In genomic region chr17:19064378-19064777, GRCh38 we compare ENCODE assay signal across 8 cellular contexts. TPM values are rescaled to one million over a fixed set of nuclear protein-coding genes. Genes with fewer than 3 reads are reported as not detected.
DNase-seq lines count a peak whose midpoint lies in the region; ATAC-seq, FAIRE-seq and TF ChIP-seq lines count a peak whose summit lies in the region.
"Not testable (repeated sequence)": the region's sequence is repeated elsewhere in the genome, so short reads cannot be mapped to it uniquely, and the experiment has no call there.

No MANE protein-coding gene starts in this region.

- not testable (repeated sequence) for H2AFZ ChIP-seq in IMR-90 (replicated peaks; ENCODE audit: low read length, poor library complexity)

- H4K91ac ChIP-seq in IMR-90 (ENCODE audit: insufficient read depth, low read depth, low read length): not testable (repeated sequence)

- not testable (repeated sequence) for TF ChIP-seq CTCF in A549 (IDR thresholded peaks at IDR 0.05); IMR-90 (conservative IDR thresholded peaks at IDR 0.05; ENCODE audit: low read depth, low read length); breast epithelium (IDR thresholded peaks at IDR 0.05); natural killer cell (IDR thresholded peaks at IDR 0.05)

- not testable (repeated sequence) for H3K14ac ChIP-seq in IMR-90 (replicated peaks; ENCODE audit: low read depth, low read length)

- H3K18ac ChIP-seq in IMR-90 (ENCODE audit: low read depth, low read length): not testable (repeated sequence)

- peak overlapping the region; percentile 67 for H3K9ac ChIP-seq in IMR-90 (ENCODE audit: low read depth, low read length)

- not testable (repeated sequence) for H3K36me3 Mint-ChIP-seq in T-helper 2 cell treated with Interferon-gamma antibody and Interleukin-4, amounts not matched to agents 5 μg/mL and 100 μg/mL, for 36 hours (ENCODE audit: low read depth); activated T-helper 1 cell treated with anti-CD3 and anti-CD28 coated beads, Interleukin-12 subunit alpha, Interleukin-12 subunit beta, Interleukin-2, Interleukin-4 antibody, amounts not matched to agents 30 ng/mL and 10 ng/mL and 1 ng/mL, durations not matched to agents 14 hours and 24 hours and 36 hours (ENCODE audit: low read depth); natural killer cell; stimulated activated effector memory CD8-positive, alpha-beta T cell treated with anti-CD3 and anti-CD28 coated beads, Interleukin-12 subunit alpha, Interleukin-12 subunit beta, amount 100 ng/mL, for 72 hours

- H3K79me1 ChIP-seq in IMR-90 (ENCODE audit: low read depth in 1 of 2, low read length in 2 of 2): not testable (repeated sequence)

- peak overlapping the region; percentile 68 for H3K27ac Mint-ChIP-seq in T-helper 2 cell treated with Interferon-gamma antibody and Interleukin-4, amounts not matched to agents 5 μg/mL and 100 μg/mL, for 36 hours
- H3K27ac Mint-ChIP-seq in activated T-helper 1 cell treated with anti-CD3 and anti-CD28 coated beads, Interleukin-12 subunit alpha, Interleukin-12 subunit beta, Interleukin-2, Interleukin-4 antibody, amounts not matched to agents 30 ng/mL and 10 ng/mL and 1 ng/mL, durations not matched to agents 14 hours and 24 hours and 36 hours; natural killer cell: not testable (repeated sequence)
- peak overlapping the region; percentile 99 for H3K27ac Mint-ChIP-seq in stimulated activated effector memory CD8-positive, alpha-beta T cell treated with anti-CD3 and anti-CD28 coated beads, Interleukin-12 subunit alpha, Interleukin-12 subunit beta, amount 100 ng/mL, for 72 hours

- H4K20me1 ChIP-seq in IMR-90 (ENCODE audit: insufficient read depth, low read length): not testable (repeated sequence)

- TF ChIP-seq POLR2A in A549 (IDR thresholded peaks at IDR 0.05; ENCODE audit: low read length); IMR-90 (IDR thresholded peaks at IDR 0.05; ENCODE audit: low read depth, low read length); breast epithelium (IDR thresholded peaks at IDR 0.05): not testable (repeated sequence)

- H3K4me1 Mint-ChIP-seq in T-helper 2 cell treated with Interferon-gamma antibody and Interleukin-4, amounts not matched to agents 5 μg/mL and 100 μg/mL, for 36 hours (ENCODE audit: low read depth); activated T-helper 1 cell treated with anti-CD3 and anti-CD28 coated beads, Interleukin-12 subunit alpha, Interleukin-12 subunit beta, Interleukin-2, Interleukin-4 antibody, amounts not matched to agents 30 ng/mL and 10 ng/mL and 1 ng/mL, durations not matched to agents 14 hours and 24 hours and 36 hours (ENCODE audit: low read depth); natural killer cell; stimulated activated effector memory CD8-positive, alpha-beta T cell treated with anti-CD3 and anti-CD28 coated beads, Interleukin-12 subunit alpha, Interleukin-12 subunit beta, amount 100 ng/mL, for 72 hours: not testable (repeated sequence)

- H2BK20ac ChIP-seq in IMR-90 (ENCODE audit: low read depth, low read length): not testable (repeated sequence)

- not testable (repeated sequence) for BruUV-seq in IMR-90 (replicated peaks; lab: Mats Ljungman, UMichigan)

- not testable (repeated sequence) for H2AK5ac ChIP-seq in IMR-90 (ENCODE audit: low read depth, low read length)

- H3K36me3 ChIP-seq in IMR-90 (ENCODE audit: control insufficient read depth, insufficient read depth, low read length); breast epithelium: not testable (repeated sequence)

- not testable (repeated sequence) for TF ChIP-seq EP300 in A549 (IDR thresholded peaks at IDR 0.05)

- H3K4me3 ChIP-seq in A549 (peak overlapping the region; percentile 31; the same call in 1 of the 3 replicates), breast epithelium (peak overlapping the region in 2 of 3 donors; percentile 39 to 56)
- H3K4me3 ChIP-seq in IMR-90 (ENCODE audit: insufficient read depth, low read depth, low read length): not testable (repeated sequence)

- WGBS in A549 (ENCODE audit: missing lambda C conversion rate): no CpG with 5 or more reads among the region's 17 CpGs
- no CpG with 5 or more reads among the region's 17 CpGs for WGBS in IMR-90 (ENCODE audit: extremely low coverage in 2 of 2, insufficient read length in 1 of 2), 2 experiments

- DNase-seq in A549 (ENCODE audit: low read depth in 1 of 2, low spot score in 1 of 2) (peak in 1 of 2 experiments; percentile 10), breast epithelium (ENCODE audit: low spot score in 2 of 2) (peak in 1 of 2 donors; percentile 46), left cardiac atrium (peak; percentile 7)
- DNase-seq in IMR-90; T-helper 2 cell treated with Interferon-gamma antibody and Interleukin-4, amounts not matched to agents 5 μg/mL and 100 μg/mL, for 36 hours (ENCODE audit: low spot score); activated T-helper 1 cell treated with anti-CD3 and anti-CD28 coated beads, Interleukin-12 subunit alpha, Interleukin-12 subunit beta, Interleukin-2, Interleukin-4 antibody, amounts not matched to agents 30 ng/mL and 10 ng/mL and 1 ng/mL, durations not matched to agents 14 hours and 24 hours and 36 hours (ENCODE audit: low spot score); natural killer cell; stimulated activated effector memory CD8-positive, alpha-beta T cell treated with anti-CD3 and anti-CD28 coated beads, Interleukin-12 subunit alpha, Interleukin-12 subunit beta, amount 100 ng/mL, for 72 hours (ENCODE audit: low spot score in 2 of 2): not testable (repeated sequence)

- not testable (repeated sequence) for H3K9me1 ChIP-seq in IMR-90 (ENCODE audit: insufficient read depth, low read length)

- H3K9me3 ChIP-seq in A549; IMR-90 (ENCODE audit: control insufficient read depth, insufficient read depth, low read length); breast epithelium: not testable (repeated sequence)

- POLR2A ChIA-PET in A549 (lab: Yijun Ruan, JAX): interaction anchor here (0.6 kb wide), 1 partner anchor 104 kb away, joined by 3 read pairs; no protein-coding TSS in a partner anchor
- POLR2A ChIA-PET in IMR-90 (lab: Charles Lee; ENCODE audit: unreplicated experiment): interaction anchor here (0.7 kb wide), 1 partner anchor 207 kb away, joined by 6 read pairs; no protein-coding TSS in a partner anchor

- not testable (repeated sequence) for H3K27me3 Mint-ChIP-seq in T-helper 2 cell treated with Interferon-gamma antibody and Interleukin-4, amounts not matched to agents 5 μg/mL and 100 μg/mL, for 36 hours (ENCODE audit: low read depth); activated T-helper 1 cell treated with anti-CD3 and anti-CD28 coated beads, Interleukin-12 subunit alpha, Interleukin-12 subunit beta, Interleukin-2, Interleukin-4 antibody, amounts not matched to agents 30 ng/mL and 10 ng/mL and 1 ng/mL, durations not matched to agents 14 hours and 24 hours and 36 hours (ENCODE audit: insufficient read depth); natural killer cell (ENCODE audit: low read depth in 2 of 2)

- CTCF ChIA-PET in A549 (lab: Yijun Ruan, JAX); IMR-90 (lab: Yijun Ruan, JAX): not testable (repeated sequence)

- peak overlapping the region; percentile 50; the same call in 1 of the 3 replicates for H3K4me2 ChIP-seq in A549
- H3K4me2 ChIP-seq in IMR-90 (ENCODE audit: low read depth, low read length): 0 out of 2 replicates have a peak overlapping the region, but pooled peaks have one; percentile 67

- H3K4me3 Mint-ChIP-seq in T-helper 2 cell treated with Interferon-gamma antibody and Interleukin-4, amounts not matched to agents 5 μg/mL and 100 μg/mL, for 36 hours: peak overlapping the region; percentile 32
- H3K4me3 Mint-ChIP-seq in activated T-helper 1 cell treated with anti-CD3 and anti-CD28 coated beads, Interleukin-12 subunit alpha, Interleukin-12 subunit beta, Interleukin-2, Interleukin-4 antibody, amounts not matched to agents 30 ng/mL and 10 ng/mL and 1 ng/mL, durations not matched to agents 14 hours and 24 hours and 36 hours: peak overlapping the region; percentile 45
- peak overlapping the region; percentile 47 for H3K4me3 Mint-ChIP-seq in natural killer cell
- H3K4me3 Mint-ChIP-seq in stimulated activated effector memory CD8-positive, alpha-beta T cell treated with anti-CD3 and anti-CD28 coated beads, Interleukin-12 subunit alpha, Interleukin-12 subunit beta, amount 100 ng/mL, for 72 hours: not testable (repeated sequence)

- not testable (repeated sequence) for H4K8ac ChIP-seq in IMR-90 (ENCODE audit: low read depth in 2 of 2, low read length in 2 of 2)

- TF ChIP-seq RAD21 in A549 (conservative IDR thresholded peaks at IDR 0.05 in 1 of 2, IDR thresholded peaks at IDR 0.05 in 1 of 2); IMR-90 (IDR thresholded peaks at IDR 0.05; ENCODE audit: low read length): not testable (repeated sequence)

- H3K9me3 Mint-ChIP-seq in T-helper 2 cell treated with Interferon-gamma antibody and Interleukin-4, amounts not matched to agents 5 μg/mL and 100 μg/mL, for 36 hours; activated T-helper 1 cell treated with anti-CD3 and anti-CD28 coated beads, Interleukin-12 subunit alpha, Interleukin-12 subunit beta, Interleukin-2, Interleukin-4 antibody, amounts not matched to agents 30 ng/mL and 10 ng/mL and 1 ng/mL, durations not matched to agents 14 hours and 24 hours and 36 hours; natural killer cell; stimulated activated effector memory CD8-positive, alpha-beta T cell treated with anti-CD3 and anti-CD28 coated beads, Interleukin-12 subunit alpha, Interleukin-12 subunit beta, amount 100 ng/mL, for 72 hours: not testable (repeated sequence)

- H3K27ac ChIP-seq in A549 (peak overlapping the region; percentile 71 to 84; a peak in 5 of 6 replicates), IMR-90 (ENCODE audit: insufficient read depth, low read length) (peak overlapping the region; percentile 56; the same call in 1 of the 2 replicates), breast epithelium (peak overlapping the region; percentile 62 to 77)

- H3K23ac ChIP-seq in IMR-90 (ENCODE audit: low read depth, low read length): not testable (repeated sequence)

- H2BK120ac ChIP-seq in IMR-90 (ENCODE audit: low read depth, low read length): not testable (repeated sequence)

- H2BK5ac ChIP-seq in IMR-90 (ENCODE audit: low read depth, low read length, poor library complexity, severe bottlenecking): not testable (repeated sequence)

- not testable (repeated sequence) for H3K4me1 ChIP-seq in A549; IMR-90 (ENCODE audit: control insufficient read depth, insufficient read depth, low read length); breast epithelium

- not testable (repeated sequence) for H4K5ac ChIP-seq in IMR-90 (ENCODE audit: low read depth, low read length)

- ATAC-seq in A549; IMR-90 (ENCODE audit: low read depth); left cardiac atrium; natural killer cell; stimulated activated effector memory CD8-positive, alpha-beta T cell treated with anti-CD3 and anti-CD28 coated beads, Interleukin-12 subunit alpha, Interleukin-12 subunit beta, amount 100 ng/mL, for 72 hours: not testable (repeated sequence)

- not testable (repeated sequence) for H3K27me3 ChIP-seq in IMR-90 (ENCODE audit: control insufficient read depth, insufficient read depth, low read length); breast epithelium

- in situ Hi-C loops in IMR-90 (cut with MboI; ENCODE audit: low sequenced_read_pairs): not testable (repeated sequence)

- dilution Hi-C loops in IMR-90 (cut with HindIII; ENCODE audit: low sequenced_read_pairs, unreplicated experiment): not testable (repeated sequence)

- H3K4ac ChIP-seq in IMR-90 (ENCODE audit: low read depth, low read length): not testable (repeated sequence)

- not testable (repeated sequence) for H3K56ac ChIP-seq in IMR-90 (ENCODE audit: extremely low read depth, insufficient read depth, low read length)

- not testable (repeated sequence) for FAIRE-seq in A549 (lab: Jason Lieb, UNC)

- intact Hi-C loops in IMR-90 (cut with micrococcal nuclease); activated T-helper 1 cell treated with anti-CD3 and anti-CD28 coated beads, Interleukin-12 subunit alpha, Interleukin-12 subunit beta, Interleukin-2, Interleukin-4 antibody, amounts not matched to agents 30 ng/mL and 10 ng/mL and 1 ng/mL, durations not matched to agents 14 hours and 24 hours and 36 hours (cut with micrococcal nuclease); breast epithelium (cut with DNase I; ENCODE audit: low total_unique reads); left cardiac atrium (cut with DNase I); natural killer cell (cut with micrococcal nuclease): not testable (repeated sequence)

- not testable (repeated sequence) for H2BK15ac ChIP-seq in IMR-90 (ENCODE audit: low read depth, low read length)

- H2AK9ac ChIP-seq in IMR-90 (replicated peaks; ENCODE audit: low read depth, low read length, poor library complexity): not testable (repeated sequence)

RNA-seq across cellular contexts. Expression of gene GRAP, which starts 17.6 kb away (rescaled TPM):
- polyA plus RNA-seq in A549 (2011; rRNA removed): 0.19 and 0.25 TPM in 2 replicates
- polyA plus RNA-seq in A549 (2012; cell fraction: cytosol; rRNA removed): 0.15 and 0.19 TPM in 2 replicates
- polyA plus RNA-seq in A549 (2012; cell fraction: nucleus; rRNA removed): 0.43 and 0.60 TPM in 2 replicates
- 0.17 to 0.31 TPM (median 0.19 TPM) in 3 replicates for polyA plus RNA-seq in A549 (2017; fragmentation: RNase III; extraction: RNeasy Plus Mini Kit Qiagen cat#74134 plus additional on column Dnase treatment)
- 0.08 and 0.24 TPM in 2 replicates for polyA minus RNA-seq in A549 (2011; rRNA and poly(A)+ RNA removed)
- under 0.01 TPM in 1 of 2 replicates, not detected in the other for total RNA-seq in IMR-90 (2012; rRNA removed)
- polyA plus RNA-seq in IMR-90 (2012; rRNA removed): 0.13 and 0.14 TPM in 2 replicates
- 0.05 TPM in 1 of 2 replicates, not detected in the other for polyA plus RNA-seq in IMR-90 (2012; cell fraction: cytosol; rRNA removed)
- polyA plus RNA-seq in IMR-90 (2012; cell fraction: nucleus; rRNA removed; ENCODE audit: low replicate concordance): 0.14 and 0.22 TPM in 2 replicates
- 10.2 and 13.3 TPM in 2 replicates for total RNA-seq in activated T-helper 1 cell treated with anti-CD3 and anti-CD28 coated beads, Interleukin-12 subunit alpha, Interleukin-12 subunit beta, Interleukin-2, Interleukin-4 antibody, amounts not matched to agents 30 ng/mL and 10 ng/mL and 1 ng/mL, durations not matched to agents 14 hours and 24 hours and 36 hours
- total RNA-seq in breast epithelium: 1 to 10 TPM; 1.8 to 9.8 (median 2.2) TPM
- 1 to 10 TPM; 1.6 to 3.2 TPM for total RNA-seq in left cardiac atrium
- 10 to 100 TPM in 1 of 3 donors, 1 to 10 TPM in 2; 5.6 to 11.3 (median 7.1) TPM for total RNA-seq in natural killer cell

RNA-seq across cellular contexts. Expression of gene FAM83G, which starts 59.8 kb away (rescaled TPM):
- polyA plus RNA-seq in A549 (2011; rRNA removed): 11.0 and 12.8 TPM in 2 replicates
- 11.1 and 15.8 TPM in 2 replicates for polyA plus RNA-seq in A549 (2012; cell fraction: cytosol; rRNA removed)
- polyA plus RNA-seq in A549 (2012; cell fraction: nucleus; rRNA removed): 38.5 and 42.5 TPM in 2 replicates
- 19.8 to 22.0 TPM (median 20.5 TPM) in 3 replicates for polyA plus RNA-seq in A549 (2017; fragmentation: RNase III; extraction: RNeasy Plus Mini Kit Qiagen cat#74134 plus additional on column Dnase treatment)
- polyA minus RNA-seq in A549 (2011; rRNA and poly(A)+ RNA removed): 18.1 and 22.7 TPM in 2 replicates
- total RNA-seq in IMR-90 (2012; rRNA removed): 9.5 and 10.3 TPM in 2 replicates
- polyA plus RNA-seq in IMR-90 (2012; rRNA removed): 12.6 and 14.1 TPM in 2 replicates
- 7.5 and 10.0 TPM in 2 replicates for polyA plus RNA-seq in IMR-90 (2012; cell fraction: cytosol; rRNA removed)
- 16.3 and 36.3 TPM in 2 replicates for polyA plus RNA-seq in IMR-90 (2012; cell fraction: nucleus; rRNA removed; ENCODE audit: low replicate concordance)
- 13.0 and 13.2 TPM in 2 replicates for total RNA-seq in activated T-helper 1 cell treated with anti-CD3 and anti-CD28 coated beads, Interleukin-12 subunit alpha, Interleukin-12 subunit beta, Interleukin-2, Interleukin-4 antibody, amounts not matched to agents 30 ng/mL and 10 ng/mL and 1 ng/mL, durations not matched to agents 14 hours and 24 hours and 36 hours
- 10 to 100 TPM in 1 of 3 donors, 1 to 10 TPM in 2; 1.8 to 11.0 (median 7.2) TPM for total RNA-seq in breast epithelium
- total RNA-seq in left cardiac atrium: 10 to 100 TPM; 23.3 to 24.8 TPM
- 1 to 10 TPM; 3.8 to 6.5 (median 4.3) TPM for total RNA-seq in natural killer cell
